In the genomic region with DNA sequence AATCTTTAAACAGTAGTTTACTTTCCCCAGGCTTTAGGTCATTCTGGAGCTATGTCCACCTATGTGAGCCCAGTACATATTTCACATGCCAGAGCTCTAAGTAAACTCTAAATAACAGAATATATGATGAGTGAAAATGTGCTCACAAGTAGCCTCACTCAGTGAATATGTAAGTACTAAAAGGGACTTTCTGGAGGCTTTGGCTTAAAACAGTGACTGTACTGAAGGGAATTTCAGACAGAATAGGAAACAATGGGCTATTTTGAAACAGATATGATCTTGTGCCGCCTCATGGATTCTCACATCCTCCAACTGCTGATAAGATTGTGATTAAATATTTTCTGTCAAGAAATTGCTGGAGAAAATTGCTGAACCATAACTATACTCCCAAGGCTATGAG, we compare ENCODE assay signal across 19 cellular contexts.
A peak's percentile ranks its signal among the peaks of the same experiment; 100 is the strongest.
DNase-seq lines count a peak whose midpoint lies in the region; ATAC-seq, FAIRE-seq and TF ChIP-seq lines count a peak whose summit lies in the region.
"Had no signal": no experiment of that assay in that cellular context is flagged by ENCODE, and none has a peak within 500 bp of the region (broad histone marks: within the 10 kb centered on the region; RNA-seq: fewer than 3 reads in every experiment).

No MANE protein-coding gene starts in this region.

- H2BK120ac ChIP-seq in trophoblast cell (ENCODE audit: insufficient read depth, low read length, poor library complexity), result no peak overlapping the region

- no peaks in the 10 kb centered on the region for H3K79me1 ChIP-seq in trophoblast cell (ENCODE audit: low read length)

- H3K27ac ChIP-seq in PC-9 (peak overlapping the region; percentile 68), endothelial cell of umbilical vein (ENCODE audit: insufficient read depth, low read depth, low read length) (peak overlapping the region; percentile 99), trophoblast cell (ENCODE audit: low read depth, low read length) (peak overlapping the region; percentile 29), endodermal cell (ENCODE audit: low read depth, low read length) (no peak overlapping the region)
- H3K27ac ChIP-seq: breast epithelium, gastrocnemius medialis, neutrophil, upper lobe of left lung had no signal

- no peak overlapping the region for H3K4me3 ChIP-seq in PC-9
- H3K4me3 ChIP-seq in endothelial cell of umbilical vein (replicated peaks in 1 of 3; ENCODE audit: insufficient read depth in 1 of 3, low read depth in 1 of 3, low read length in 3 of 3), result no peak overlapping the region
- H3K4me3 ChIP-seq in trophoblast cell (ENCODE audit: low read depth, low read length), result no peak overlapping the region
- no peak overlapping the region for H3K4me3 ChIP-seq in endodermal cell (ENCODE audit: low read length)
- H3K4me3 ChIP-seq: breast epithelium, gastrocnemius medialis, upper lobe of left lung had no signal

- TF ChIP-seq POLR2A in endothelial cell of umbilical vein (IDR thresholded peaks at IDR 0.05; ENCODE audit: low read depth, low read length) (peak; percentile 55), GM12891 (IDR thresholded peaks at IDR 0.05; ENCODE audit: low read depth, low read length) (no peak), GM12892 (IDR thresholded peaks at IDR 0.05; ENCODE audit: low read depth, low read length) (no peak)

- POLR2A ChIA-PET in PC-9 (lab: Charles Lee; ENCODE audit: unreplicated experiment) (interaction anchor here (0.5 to 0.6 kb wide), 3 partner anchors 11 to 1834 kb away, joined by 3 read pairs; no protein-coding TSS in a partner anchor), endothelial cell of umbilical vein (lab: Charles Lee) (interaction anchor here (0.6 to 1.2 kb wide), 5 partner anchors 12 to 55 kb away, joined by 3 to 4 read pairs (median 3); no protein-coding TSS in a partner anchor)

- intact Hi-C loops in PC-9 (cut with micrococcal nuclease; ENCODE audit: unreplicated experiment) (no loop called here), endothelial cell of umbilical vein (cut with micrococcal nuclease) (loop anchor here (1.0 to 5.0 kb wide), 9 partner anchors 12 to 614 kb away; no protein-coding TSS in a partner anchor)

- H3K4me2 ChIP-seq in PC-9 (peak overlapping the region; percentile 48), endothelial cell of umbilical vein (ENCODE audit: insufficient read depth, low read length) (peak overlapping the region; percentile 72), trophoblast cell (ENCODE audit: low read length) (no peak overlapping the region)

- no peaks in the 10 kb centered on the region for H3K79me2 ChIP-seq in PC-9 (ENCODE audit: low read depth)
- H3K79me2 ChIP-seq in endothelial cell of umbilical vein (ENCODE audit: control insufficient read depth, insufficient read depth, low read length), result no peaks in the 10 kb centered on the region
- no peaks in the 10 kb centered on the region for H3K79me2 ChIP-seq in trophoblast cell (ENCODE audit: control insufficient read depth, insufficient read depth, low read length, poor library complexity)

- H3K36me3 Mint-ChIP-seq in endodermal cell (ENCODE audit: low read depth), result no peaks in the 10 kb centered on the region
- H3K36me3 Mint-ChIP-seq: activated naive CD4-positive, alpha-beta T cell treated with anti-CD3 and anti-CD28 coated beads, Interleukin-2, amount 10 ng/mL, durations not matched to agents 7 days and 5 days; mesothelial cell of epicardium; stimulated activated effector memory CD8-positive, alpha-beta T cell treated with anti-CD3 and anti-CD28 coated beads, Interleukin-12 subunit alpha, Interleukin-12 subunit beta, amount 100 ng/mL, for 72 hours had no signal

- H3K9me3 ChIP-seq in PC-9 (ENCODE audit: insufficient read depth, low read depth), result no peaks in the 10 kb centered on the region; the same call in 1 of the 2 replicates
- H3K9me3 ChIP-seq in endothelial cell of umbilical vein (replicated peaks; ENCODE audit: control insufficient read depth, insufficient read depth, low read length), result no peaks in the 10 kb centered on the region
- H3K9me3 ChIP-seq in trophoblast cell (ENCODE audit: insufficient read depth, low read depth, low read length), result peaks cover 2% of the 10 kb centered on the region
- peaks cover 57% of the 10 kb centered on the region for H3K9me3 ChIP-seq in endodermal cell (ENCODE audit: control insufficient read depth, low read length)
- H3K9me3 ChIP-seq: breast epithelium, gastrocnemius medialis, neutrophil, upper lobe of left lung had no signal

- no peaks in the 10 kb centered on the region for H3K9me1 ChIP-seq in endothelial cell of umbilical vein (replicated peaks; ENCODE audit: control insufficient read depth, extremely low read depth, insufficient read depth, low read length)

- H3K27me3 ChIP-seq in PC-9 (ENCODE audit: insufficient read depth, low read depth) (no peaks in the 10 kb centered on the region), endothelial cell of umbilical vein (ENCODE audit: control insufficient read depth in 2 of 2, insufficient read depth in 2 of 2, low read length in 2 of 2) (no peaks in the 10 kb centered on the region), trophoblast cell (ENCODE audit: insufficient read depth, low read length) (no peaks in the 10 kb centered on the region), endodermal cell (ENCODE audit: control insufficient read depth, insufficient read depth, low read length, poor library complexity, severe bottlenecking) (no peaks in the 10 kb centered on the region)
- H3K27me3 ChIP-seq: breast epithelium, gastrocnemius medialis, neutrophil, upper lobe of left lung had no signal

- no peak overlapping the region for H3K4ac ChIP-seq in trophoblast cell (ENCODE audit: low read depth, low read length)

- H4K12ac ChIP-seq in trophoblast cell (ENCODE audit: low read depth, low read length), result no peak overlapping the region

- DNase-seq in PC-9 (peak; percentile 3 to 75), endothelial cell of umbilical vein (ENCODE audit: low read depth, low spot score) (peak; percentile 95), trophoblast cell (peak; percentile 6 to 68), NCI-H1048 (lab: John Stamatoyannopoulos, UW) (no peak), endodermal cell (no peak), GM12891 (ENCODE audit: insufficient read length, low spot score) (no peak), GM12892 (ENCODE audit: insufficient read length) (no peak)
- DNase-seq: activated CD4-positive, CD25-positive, alpha-beta regulatory T cell; activated naive CD4-positive, alpha-beta T cell treated with anti-CD3 and anti-CD28 coated beads, Interleukin-2, amount 10 ng/mL, durations not matched to agents 7 days and 5 days; effector CD8-positive, alpha-beta T cell; gastrocnemius medialis; NCI-H187; NCI-H510A; upper lobe of left lung had no signal

- H3K27ac Mint-ChIP-seq in endodermal cell, result no peak overlapping the region
- H3K27ac Mint-ChIP-seq: activated naive CD4-positive, alpha-beta T cell treated with anti-CD3 and anti-CD28 coated beads, Interleukin-2, amount 10 ng/mL, durations not matched to agents 7 days and 5 days; mesothelial cell of epicardium; stimulated activated effector memory CD8-positive, alpha-beta T cell treated with anti-CD3 and anti-CD28 coated beads, Interleukin-12 subunit alpha, Interleukin-12 subunit beta, amount 100 ng/mL, for 72 hours had no signal

- H4K20me1 ChIP-seq in PC-9 (ENCODE audit: insufficient read depth), result no peaks in the 10 kb centered on the region
- H4K20me1 ChIP-seq in endothelial cell of umbilical vein (replicated peaks; ENCODE audit: control insufficient read depth, extremely low read depth, insufficient read depth, low read length), result no peaks in the 10 kb centered on the region

- no peak overlapping the region for H3K4me3 Mint-ChIP-seq in endodermal cell
- H3K4me3 Mint-ChIP-seq: activated naive CD4-positive, alpha-beta T cell treated with anti-CD3 and anti-CD28 coated beads, Interleukin-2, amount 10 ng/mL, durations not matched to agents 7 days and 5 days; mesothelial cell of epicardium; stimulated activated effector memory CD8-positive, alpha-beta T cell treated with anti-CD3 and anti-CD28 coated beads, Interleukin-12 subunit alpha, Interleukin-12 subunit beta, amount 100 ng/mL, for 72 hours had no signal

- H3K36me3 ChIP-seq in PC-9 (ENCODE audit: low read depth), result no peaks in the 10 kb centered on the region
- no peaks in the 10 kb centered on the region for H3K36me3 ChIP-seq in endothelial cell of umbilical vein (ENCODE audit: control insufficient read depth in 2 of 2, extremely low read depth in 1 of 2, insufficient read depth in 2 of 2, low read length in 2 of 2)
- H3K36me3 ChIP-seq in trophoblast cell (ENCODE audit: control insufficient read depth in 1 of 2, insufficient read depth in 2 of 2, low read length in 2 of 2), result no peaks in the 10 kb centered on the region
- no peaks in the 10 kb centered on the region for H3K36me3 ChIP-seq in endodermal cell (ENCODE audit: control insufficient read depth, insufficient read depth, low read length)
- H3K36me3 ChIP-seq: breast epithelium, gastrocnemius medialis, neutrophil, upper lobe of left lung had no signal

- H3K9me2 ChIP-seq in PC-9 (ENCODE audit: insufficient read depth), result no peaks in the 10 kb centered on the region

- peaks cover 4% of the 10 kb centered on the region for H3K9me3 Mint-ChIP-seq in endodermal cell
- H3K9me3 Mint-ChIP-seq: activated naive CD4-positive, alpha-beta T cell treated with anti-CD3 and anti-CD28 coated beads, Interleukin-2, amount 10 ng/mL, durations not matched to agents 7 days and 5 days; mesothelial cell of epicardium; stimulated activated effector memory CD8-positive, alpha-beta T cell treated with anti-CD3 and anti-CD28 coated beads, Interleukin-12 subunit alpha, Interleukin-12 subunit beta, amount 100 ng/mL, for 72 hours had no signal

- H2AFZ ChIP-seq in PC-9 (peak overlapping the region; percentile 14; the same call in 1 of the 2 replicates), endothelial cell of umbilical vein (ENCODE audit: low read depth, low read length) (no peak overlapping the region), trophoblast cell (ENCODE audit: insufficient read depth, low read length, poor library complexity) (no peak overlapping the region)

- H2BK5ac ChIP-seq in trophoblast cell (ENCODE audit: low read depth, low read length, poor library complexity), result no peak overlapping the region

- no peak for TF ChIP-seq CTCF in PC-9 (conservative IDR thresholded peaks at IDR 0.05)
- no peak for TF ChIP-seq CTCF in endothelial cell of umbilical vein (IDR thresholded peaks at IDR 0.05; ENCODE audit: extremely low read depth in 1 of 2, insufficient read depth in 1 of 2, low read depth in 1 of 2, low read length in 2 of 2)
- no peak for TF ChIP-seq CTCF in endodermal cell (conservative IDR thresholded peaks at IDR 0.05)

- H3K23ac ChIP-seq in trophoblast cell (ENCODE audit: low read length), result no peak overlapping the region

- no peaks in the 10 kb centered on the region for H3K4me1 Mint-ChIP-seq in endodermal cell
- H3K4me1 Mint-ChIP-seq: activated naive CD4-positive, alpha-beta T cell treated with anti-CD3 and anti-CD28 coated beads, Interleukin-2, amount 10 ng/mL, durations not matched to agents 7 days and 5 days; mesothelial cell of epicardium; stimulated activated effector memory CD8-positive, alpha-beta T cell treated with anti-CD3 and anti-CD28 coated beads, Interleukin-12 subunit alpha, Interleukin-12 subunit beta, amount 100 ng/mL, for 72 hours had no signal

- H3F3A ChIP-seq in PC-9 (ENCODE audit: insufficient read depth, low read depth), result peaks cover 14% of the 10 kb centered on the region; the same call in 1 of the 2 replicates

- H3K9ac ChIP-seq in endothelial cell of umbilical vein (replicated peaks; ENCODE audit: extremely low read depth, insufficient read depth, low read length) (peak overlapping the region; percentile 90), trophoblast cell (ENCODE audit: low read length) (no peak overlapping the region), endodermal cell (ENCODE audit: extremely low read depth, low read length, poor library complexity, severe bottlenecking) (no peak overlapping the region)

- FAIRE-seq in endothelial cell of umbilical vein (lab: Jason Lieb, UNC) (peak; percentile 89), GM12891 (lab: Jason Lieb, UNC) (no peak), GM12892 (lab: Jason Lieb, UNC) (no peak)

- peak; percentile 67 for ATAC-seq in GM21717 (IDR thresholded peaks at IDR 0.05; ENCODE audit: unreplicated experiment)
- ATAC-seq: gastrocnemius medialis; stimulated activated effector memory CD8-positive, alpha-beta T cell treated with anti-CD3 and anti-CD28 coated beads, Interleukin-12 subunit alpha, Interleukin-12 subunit beta, amount 100 ng/mL, for 72 hours had no signal

- no peak overlapping the region for H2AK5ac ChIP-seq in trophoblast cell (ENCODE audit: low read length)

- dilution Hi-C loops in endothelial cell of umbilical vein (cut with MboI; ENCODE audit: extremely low pct_ligation_motif_present, low sequenced_read_pairs), result no loop called here

- H4K8ac ChIP-seq in trophoblast cell (ENCODE audit: low read depth, low read length), result no peak overlapping the region

- no peak overlapping the region for H4K91ac ChIP-seq in trophoblast cell (ENCODE audit: low read depth, low read length)

- no peak overlapping the region for H2BK12ac ChIP-seq in trophoblast cell (ENCODE audit: low read length)

- H3K4me1 ChIP-seq in PC-9 (replicated peaks; ENCODE audit: insufficient read depth), result peaks cover 24% of the 10 kb centered on the region
- peaks cover 32% of the 10 kb centered on the region for H3K4me1 ChIP-seq in endothelial cell of umbilical vein (ENCODE audit: control insufficient read depth, extremely low read depth, insufficient read depth, low read length)
- H3K4me1 ChIP-seq in trophoblast cell (ENCODE audit: control insufficient read depth in 1 of 2, insufficient read depth in 2 of 2, low read length in 2 of 2), result peaks cover 0 to 4% of the 10 kb centered on the region in 2 experiments
- H3K4me1 ChIP-seq in endodermal cell (ENCODE audit: control insufficient read depth, insufficient read depth, low read length), result no peaks in the 10 kb centered on the region
- H3K4me1 ChIP-seq: breast epithelium, gastrocnemius medialis, upper lobe of left lung had no signal

- no peak overlapping the region for H3K14ac ChIP-seq in trophoblast cell (ENCODE audit: low read length)

- no peaks in the 10 kb centered on the region for H3K27me3 Mint-ChIP-seq in endodermal cell (ENCODE audit: insufficient read depth)
- H3K27me3 Mint-ChIP-seq: activated naive CD4-positive, alpha-beta T cell treated with anti-CD3 and anti-CD28 coated beads, Interleukin-2, amount 10 ng/mL, durations not matched to agents 7 days and 5 days had no signal

- CTCF ChIA-PET in PC-9 (lab: Charles Lee), result no interaction called here
- CTCF ChIA-PET in endothelial cell of umbilical vein (lab: Charles Lee), result interaction anchor here (0.7 to 2.0 kb wide), 13 partner anchors 8 to 255 kb away, joined by 3 to 9 read pairs (median 4); no protein-coding TSS in a partner anchor

- WGBS in trophoblast cell (ENCODE audit: extremely low coverage, insufficient coverage, insufficient read length), result no CpG with 5 or more reads among the region's 1 CpG
- 57 to 71% methylated on average over 1 of the region's 1 CpG for WGBS in endodermal cell (ENCODE audit: insufficient coverage in 1 of 2, insufficient read length in 1 of 2), 2 experiments

- BruUV-seq in PC-9 (replicated peaks; lab: Mats Ljungman, UMichigan) (no TSS peak), endothelial cell of umbilical vein (replicated peaks; lab: Mats Ljungman, UMichigan) (no TSS peak)

- no peak overlapping the region for H3K18ac ChIP-seq in trophoblast cell (ENCODE audit: low read length)

Comparison
In these comparisons a context has a peak if more than half of its experiments do, and no peak if none do; other contexts are left out.
1. DNase-seq: peak in PC-9 (2 of 2), endothelial cell of umbilical vein (single experiment) and trophoblast cell (2 of 2); none in NCI-H1048 (single experiment), endodermal cell (single experiment), GM12891 (single experiment) and GM12892 (single experiment).